Comparison of ENCODE assay signal across 15 cellular contexts in the genomic region with DNA sequence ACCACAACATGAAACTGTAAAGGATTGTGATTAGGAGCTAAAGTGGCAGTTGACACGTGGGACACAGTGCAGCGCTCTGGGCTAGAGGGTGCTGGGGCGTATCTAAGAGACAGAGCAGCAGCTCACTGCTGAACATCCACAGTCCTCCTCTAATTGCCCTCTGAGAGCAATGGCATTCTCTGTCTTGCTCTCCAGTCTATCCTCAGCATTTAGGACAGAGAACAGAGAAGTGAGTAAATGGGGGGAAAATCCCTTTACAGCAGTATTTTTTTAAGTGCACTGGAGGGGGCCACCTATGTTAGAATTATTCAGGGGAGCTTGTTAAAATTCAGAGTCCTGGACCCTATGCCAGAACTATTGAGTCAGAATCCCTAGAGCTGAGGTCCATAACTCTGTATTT. TPM values are rescaled to one million over a fixed set of nuclear protein-coding genes. Genes with fewer than 3 reads are reported as not detected.
DNase-seq lines count a peak whose midpoint lies in the region; ATAC-seq lines count a peak whose summit lies in the region.
"Had no signal": no experiment of that assay in that cellular context is flagged by ENCODE, and none has a peak within 500 bp of the region (broad histone marks: within the 10 kb centered on the region; RNA-seq: fewer than 3 reads in every experiment).

No MANE protein-coding gene starts in this region.

- H3K27ac Mint-ChIP-seq in activated naive CD4-positive, alpha-beta T cell treated with anti-CD3 and anti-CD28 coated beads, Interleukin-2, amount 50 U/mL, for 72 hours: no peak overlapping the region
- H3K27ac Mint-ChIP-seq in stimulated activated naive CD8-positive, alpha-beta T cell treated with anti-CD3 and anti-CD28 coated beads, Interleukin-15, Interleukin-2, amounts not matched to agents 100 ng/mL and 50 ng/mL, for 24 hours: peak overlapping the region; percentile 22
- H3K27ac Mint-ChIP-seq: activated CD4-positive, alpha-beta memory T cell treated with anti-CD3 and anti-CD28 coated beads for 36 hours had no signal

- H3K4me3 Mint-ChIP-seq in stimulated activated naive CD8-positive, alpha-beta T cell treated with anti-CD3 and anti-CD28 coated beads, Interleukin-15, Interleukin-2, amounts not matched to agents 100 ng/mL and 50 ng/mL, for 24 hours: no peak overlapping the region
- H3K4me3 Mint-ChIP-seq: activated CD4-positive, alpha-beta memory T cell treated with anti-CD3 and anti-CD28 coated beads for 36 hours had no signal

- no peak for DNase-seq in activated naive CD4-positive, alpha-beta T cell treated with anti-CD3 and anti-CD28 coated beads, Interleukin-2, amount 50 U/mL, for 72 hours (ENCODE audit: low spot score in 2 of 2)
- no peak for DNase-seq in activated naive CD4-positive, alpha-beta T cell treated with Interleukin-2 at 50 U/mL for 16 hours
- no peak for DNase-seq in NCI-H345 (lab: John Stamatoyannopoulos, UW)
- no peak for DNase-seq in Karpas-422
- DNase-seq in RKO (ENCODE audit: low spot score): no peak
- DNase-seq: cortex of kidney, DMS79, NCI-H2081, right cardiac atrium, tibial artery had no signal

- no peaks in the 10 kb centered on the region for H3K9me2 ChIP-seq in Karpas-422 (replicated peaks; ENCODE audit: insufficient read depth, low read length)

- no peaks in the 10 kb centered on the region for H3K79me2 ChIP-seq in Karpas-422 (ENCODE audit: low read length)

- no peaks in the 10 kb centered on the region for H3K9me3 ChIP-seq in Karpas-422 (ENCODE audit: low read length)
- H3K9me3 ChIP-seq: HAP-1, tibial artery had no signal

- H3K4me1 ChIP-seq in Karpas-422 (ENCODE audit: low read length): peaks cover 11% of the 10 kb centered on the region

- H3K27ac ChIP-seq in Karpas-422 (ENCODE audit: low read length): no peak overlapping the region
- H3K27ac ChIP-seq: tibial artery had no signal

- H3K9ac ChIP-seq in Karpas-422 (ENCODE audit: low read length): no peak overlapping the region

- H3K4me3 ChIP-seq in Karpas-422 (ENCODE audit: low read length): no peak overlapping the region
- H3K4me3 ChIP-seq: HAP-1, tibial artery had no signal

- H3K36me3 Mint-ChIP-seq in activated naive CD4-positive, alpha-beta T cell treated with anti-CD3 and anti-CD28 coated beads, Interleukin-2, amount 50 U/mL, for 72 hours: peaks cover 0 to 6% of the 10 kb centered on the region in 2 donors
- H3K36me3 Mint-ChIP-seq in stimulated activated naive CD8-positive, alpha-beta T cell treated with anti-CD3 and anti-CD28 coated beads, Interleukin-15, Interleukin-2, amounts not matched to agents 100 ng/mL and 50 ng/mL, for 24 hours (ENCODE audit: low read depth): no peaks in the 10 kb centered on the region
- H3K36me3 Mint-ChIP-seq: activated CD4-positive, alpha-beta memory T cell treated with anti-CD3 and anti-CD28 coated beads for 36 hours had no signal

- H3K27me3 ChIP-seq in Karpas-422 (ENCODE audit: low read length): no peaks in the 10 kb centered on the region

- H3K36me3 ChIP-seq in Karpas-422 (ENCODE audit: insufficient read depth, low read length): no peaks in the 10 kb centered on the region
- H3K36me3 ChIP-seq: HAP-1, tibial artery had no signal

- H3K9me3 Mint-ChIP-seq in activated naive CD4-positive, alpha-beta T cell treated with anti-CD3 and anti-CD28 coated beads, Interleukin-2, amount 50 U/mL, for 72 hours: no peaks in the 10 kb centered on the region
- H3K9me3 Mint-ChIP-seq in stimulated activated naive CD8-positive, alpha-beta T cell treated with anti-CD3 and anti-CD28 coated beads, Interleukin-15, Interleukin-2, amounts not matched to agents 100 ng/mL and 50 ng/mL, for 24 hours: no peaks in the 10 kb centered on the region
- H3K9me3 Mint-ChIP-seq: activated CD4-positive, alpha-beta memory T cell treated with anti-CD3 and anti-CD28 coated beads for 36 hours had no signal

- no peaks in the 10 kb centered on the region for H4K20me1 ChIP-seq in Karpas-422 (ENCODE audit: insufficient read depth, low read depth, low read length)

- H3K4me1 Mint-ChIP-seq in stimulated activated naive CD8-positive, alpha-beta T cell treated with anti-CD3 and anti-CD28 coated beads, Interleukin-15, Interleukin-2, amounts not matched to agents 100 ng/mL and 50 ng/mL, for 24 hours (ENCODE audit: low read depth): peaks cover 39% of the 10 kb centered on the region

- peaks cover 4% of the 10 kb centered on the region for H3K27me3 Mint-ChIP-seq in stimulated activated naive CD8-positive, alpha-beta T cell treated with anti-CD3 and anti-CD28 coated beads, Interleukin-15, Interleukin-2, amounts not matched to agents 100 ng/mL and 50 ng/mL, for 24 hours

- H3K4me2 ChIP-seq in Karpas-422 (ENCODE audit: low read depth, low read length, poor library complexity, severe bottlenecking): no peak overlapping the region

- ATAC-seq in activated naive CD4-positive, alpha-beta T cell treated with anti-CD3 and anti-CD28 coated beads, Interleukin-2, amount 50 U/mL, for 72 hours: peak; percentile 25 to 49
- ATAC-seq in HG02678 (IDR thresholded peaks at IDR 0.05; ENCODE audit: unreplicated experiment) (peak; percentile 48), HG03520 (IDR thresholded peaks at IDR 0.05; ENCODE audit: unreplicated experiment) (peak; percentile 48)

- no peak overlapping the region for H2AFZ ChIP-seq in Karpas-422 (ENCODE audit: low read length)

RNA-seq across cellular contexts. Expression of a gene that starts 4.2 kb away (rescaled TPM):
- total RNA-seq in activated naive CD4-positive, alpha-beta T cell treated with anti-CD3 and anti-CD28 coated beads, Interleukin-2, amount 50 U/mL, for 72 hours: 10 to 100 TPM; 13.4 to 17.1 TPM
- 0.14 and 0.22 TPM in 2 replicates for total RNA-seq in Karpas-422 (2014; rRNA removed; shearing (Covaris generic); ENCODE audit: low replicate concordance)

Comparison
In these comparisons a context has a peak if more than half of its experiments do, and no peak if none do; other contexts are left out.
1. RNA of a gene that starts 4.2 kb away (total RNA-seq): 13.4 to 17.1 TPM in activated naive CD4-positive, alpha-beta T cell treated with anti-CD3 and anti-CD28 coated beads, Interleukin-2, amount 50 U/mL, for 72 hours; 0.14 to 0.22 TPM in Karpas-422; every median in the first group is over 10 times any median in the second.
2. Peak in every context shown above with its lines, with median percentiles within 50 percentile points of each other: ATAC-seq.